17 cellular contexts compared by ENCODE assay signal in the genomic region with DNA sequence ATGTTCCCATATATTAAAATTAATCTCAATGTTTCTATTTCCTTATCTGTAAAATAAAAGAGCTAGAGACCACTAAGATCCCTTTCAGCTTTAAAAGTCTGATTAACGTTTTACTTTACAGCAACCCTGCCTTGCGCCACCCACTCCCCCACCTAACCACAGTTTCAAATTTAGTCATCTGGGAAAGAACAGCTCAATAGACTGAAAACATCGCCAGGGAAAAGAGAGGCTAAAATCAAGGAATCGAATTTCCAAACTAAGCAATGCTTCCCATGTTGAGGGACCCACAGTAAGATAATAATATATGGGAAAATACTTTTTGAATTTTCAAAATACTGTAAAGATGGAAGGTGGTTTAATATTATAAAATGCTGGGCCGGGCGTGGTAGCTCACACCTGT. TPM values are rescaled to one million over a fixed set of nuclear protein-coding genes. Genes with fewer than 3 reads are reported as not detected.
"Had no signal": no experiment of that assay in that cellular context is flagged by ENCODE, and none has a peak within 500 bp of the region (broad histone marks: within the 10 kb centered on the region; RNA-seq: fewer than 3 reads in every experiment).

No MANE protein-coding gene starts in this region.

- H3K36me3 Mint-ChIP-seq: activated naive CD4-positive, alpha-beta T cell treated with anti-CD3 and anti-CD28 coated beads, Interleukin-2, amount 10 ng/mL, durations not matched to agents 7 days and 5 days; natural killer cell had no signal

- H3K27ac Mint-ChIP-seq: activated B cell treated with CpG ODN at 0.5 μM for 24 hours; activated naive CD4-positive, alpha-beta T cell treated with anti-CD3 and anti-CD28 coated beads, Interleukin-2, amount 10 ng/mL, durations not matched to agents 7 days and 5 days; natural killer cell had no signal

- H3K9me3 Mint-ChIP-seq: activated B cell treated with CpG ODN at 0.5 μM for 24 hours; activated naive CD4-positive, alpha-beta T cell treated with anti-CD3 and anti-CD28 coated beads, Interleukin-2, amount 10 ng/mL, durations not matched to agents 7 days and 5 days; natural killer cell; stimulated activated naive CD8-positive, alpha-beta T cell treated with anti-CD3 and anti-CD28 coated beads, Interleukin-15, amount 100 ng/mL, for 72 hours had no signal

- H3K9me3 ChIP-seq: body of pancreas, heart left ventricle, prostate gland, right lobe of liver, thoracic aorta had no signal

- H3K27me3 ChIP-seq: body of pancreas, right lobe of liver had no signal

- DNase-seq: activated B cell treated with CpG ODN at 0.5 μM for 24 hours; activated CD8-positive, alpha-beta memory T cell treated with anti-CD3 and anti-CD28 coated beads, Interleukin-2, amount 50 U/mL, for 48 hours; activated naive CD4-positive, alpha-beta T cell treated with anti-CD3 and anti-CD28 coated beads, Interleukin-2, amount 10 ng/mL, durations not matched to agents 7 days and 5 days; amniotic stem cell; body of pancreas; central memory CD4-positive, alpha-beta T cell; cortex of kidney; effector CD8-positive, alpha-beta T cell; heart left ventricle; natural killer cell; occipital lobe; right lobe of liver; stimulated activated CD4-positive, alpha-beta T cell treated with anti-CD3 and anti-CD28 coated beads, Interleukin-2, amount 100 ng/mL, for 48 hours had no signal

- H3K27ac ChIP-seq: body of pancreas, heart left ventricle, prostate gland, right lobe of liver, thoracic aorta had no signal

- H3K36me3 ChIP-seq: heart left ventricle, prostate gland, right lobe of liver, thoracic aorta had no signal

- H3K4me1 ChIP-seq: body of pancreas, prostate gland, right lobe of liver had no signal

- H3K4me3 ChIP-seq: body of pancreas, heart left ventricle, prostate gland, right lobe of liver, thoracic aorta had no signal

- ATAC-seq: body of pancreas; heart left ventricle; natural killer cell; stimulated activated naive CD8-positive, alpha-beta T cell treated with anti-CD3 and anti-CD28 coated beads, Interleukin-15, amount 100 ng/mL, for 72 hours had no signal

- H3K4me3 Mint-ChIP-seq: activated B cell treated with CpG ODN at 0.5 μM for 24 hours; activated naive CD4-positive, alpha-beta T cell treated with anti-CD3 and anti-CD28 coated beads, Interleukin-2, amount 10 ng/mL, durations not matched to agents 7 days and 5 days; natural killer cell; stimulated activated naive CD8-positive, alpha-beta T cell treated with anti-CD3 and anti-CD28 coated beads, Interleukin-15, amount 100 ng/mL, for 72 hours had no signal

RNA-seq across cellular contexts. Expression of a gene that starts 6.6 kb away (rescaled TPM):
- total RNA-seq: body of pancreas, frontal cortex, occipital lobe had no signal
- polyA plus RNA-seq: heart left ventricle had no signal
